Comparison of ENCODE assay signal across 22 cellular contexts in the genomic region with DNA sequence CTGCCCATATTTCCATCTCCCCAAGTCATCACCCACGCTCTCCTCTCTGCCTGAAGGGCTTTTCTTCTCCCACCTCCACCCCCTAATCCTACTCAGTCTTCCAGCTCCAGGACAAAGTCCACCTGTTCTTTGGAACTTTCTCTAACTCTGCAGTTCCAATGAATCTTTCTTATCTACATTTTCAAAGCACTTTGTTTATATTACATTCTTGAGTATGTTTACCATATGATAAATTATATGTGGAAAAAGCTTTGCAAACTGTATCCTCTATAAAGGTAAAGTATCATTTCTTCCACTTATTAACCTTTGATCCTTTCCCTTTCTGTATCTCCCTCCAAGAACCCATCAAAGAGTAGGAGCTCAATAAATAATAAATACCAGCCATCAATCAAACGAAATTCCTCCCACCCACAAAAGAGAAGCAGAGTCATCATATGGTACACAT. TPM values are rescaled to one million over a fixed set of nuclear protein-coding genes. Genes with fewer than 3 reads are reported as not detected.
DNase-seq lines count a peak whose midpoint lies in the region; ATAC-seq and TF ChIP-seq lines count a peak whose summit lies in the region.
"Had no signal": no experiment of that assay in that cellular context is flagged by ENCODE, and none has a peak within 500 bp of the region (broad histone marks: within the 10 kb centered on the region; RNA-seq: fewer than 3 reads in every experiment).

No MANE protein-coding gene starts in this region.

- H3K36me3 Mint-ChIP-seq in CD4-positive, CD25-positive, alpha-beta regulatory T cell: peaks cover 45% of the 10 kb centered on the region
- peaks cover 9% of the 10 kb centered on the region for H3K36me3 Mint-ChIP-seq in chondrocyte (ENCODE audit: low read depth)
- H3K36me3 Mint-ChIP-seq in natural killer cell: peaks cover 9% of the 10 kb centered on the region

- no peaks in the 10 kb centered on the region for H3K9me3 ChIP-seq in CD4-positive, CD25-positive, alpha-beta regulatory T cell (ENCODE audit: control insufficient read depth in 2 of 2, low read length in 2 of 2)
- H3K9me3 ChIP-seq in HEK293 (ENCODE audit: control insufficient read depth, insufficient read depth, low read depth, low read length): no peaks in the 10 kb centered on the region
- H3K9me3 ChIP-seq: BLaER1, MG63, uterus had no signal

- H3K4me1 ChIP-seq in CD4-positive, CD25-positive, alpha-beta regulatory T cell (ENCODE audit: control insufficient read depth, insufficient read depth, low read length, poor library complexity, severe bottlenecking): no peaks in the 10 kb centered on the region
- peaks cover 21% of the 10 kb centered on the region for H3K4me1 ChIP-seq in HEK293 (ENCODE audit: control insufficient read depth, insufficient read depth, low read length)
- H3K4me1 ChIP-seq: BLaER1, uterus had no signal

- intact Hi-C loops in natural killer cell (cut with micrococcal nuclease): no loop called here

- no peak for ATAC-seq in CD4-positive, CD25-positive, alpha-beta regulatory T cell (ENCODE audit: low read depth in 2 of 2)
- ATAC-seq in natural killer cell (no peak), HG03457 (IDR thresholded peaks at IDR 0.05; ENCODE audit: unreplicated experiment) (no peak), HG02678 (IDR thresholded peaks at IDR 0.05; ENCODE audit: unreplicated experiment) (no peak), GM19397 (IDR thresholded peaks at IDR 0.05; ENCODE audit: unreplicated experiment) (no peak)

- no peak for DNase-seq in CD4-positive, CD25-positive, alpha-beta regulatory T cell
- DNase-seq in chondrocyte (ENCODE audit: low spot score): no peak
- DNase-seq in natural killer cell: no peak
- DNase-seq in NCI-H1930 (lab: John Stamatoyannopoulos, UW): no peak
- DNase-seq: activated B cell treated with CpG ODN at 0.5 μM for 24 hours; activated CD4-positive, alpha-beta T cell treated with anti-CD3 and anti-CD28 coated beads, Interleukin-2, amount 50 U/mL, for 48 hours; activated CD8-positive, alpha-beta memory T cell treated with anti-CD3 and anti-CD28 coated beads, Interleukin-2, amount 50 U/mL, for 4 hours; activated gamma-delta T cell treated with Interleukin-2 at 50 U/mL for 16 hours; amygdala; dermis blood vessel endothelial cell; glutamatergic neuron; kidney glomerular epithelial cell; MG63; NCI-H446; nucleus accumbens; OCI-M1; uterus had no signal

- peaks cover 13 to 17% (median 16%) of the 10 kb centered on the region in 4 donors for H3K4me1 Mint-ChIP-seq in CD4-positive, CD25-positive, alpha-beta regulatory T cell
- H3K4me1 Mint-ChIP-seq in chondrocyte (ENCODE audit: low read depth): peaks cover 72% of the 10 kb centered on the region
- peaks cover 22 to 50% of the 10 kb centered on the region in 2 donors for H3K4me1 Mint-ChIP-seq in natural killer cell

- H3K27me3 Mint-ChIP-seq in CD4-positive, CD25-positive, alpha-beta regulatory T cell: no peaks in the 10 kb centered on the region
- H3K27me3 Mint-ChIP-seq in chondrocyte (ENCODE audit: low read depth): no peaks in the 10 kb centered on the region
- H3K27me3 Mint-ChIP-seq in natural killer cell (ENCODE audit: low read depth in 2 of 2): no peaks in the 10 kb centered on the region
- H3K27me3 Mint-ChIP-seq: activated B cell treated with CpG ODN at 0.5 μM for 24 hours had no signal

- POLR2A ChIA-PET in HEK293 (lab: Yijun Ruan, JAX): interaction anchor here (1.8 kb wide), 1 partner anchor 40 kb away, joined by 5 read pairs; a partner anchor contains a TSS

- H3K9me3 Mint-ChIP-seq in CD4-positive, CD25-positive, alpha-beta regulatory T cell: no peaks in the 10 kb centered on the region
- H3K9me3 Mint-ChIP-seq in chondrocyte (ENCODE audit: low read depth) (no peaks in the 10 kb centered on the region), natural killer cell (no peaks in the 10 kb centered on the region)
- H3K9me3 Mint-ChIP-seq: activated B cell treated with CpG ODN at 0.5 μM for 24 hours had no signal

- no peak overlapping the region for H3K4me3 ChIP-seq in CD4-positive, CD25-positive, alpha-beta regulatory T cell (ENCODE audit: low read depth, low read length)
- no peak overlapping the region for H3K4me3 ChIP-seq in HEK293 (ENCODE audit: low read depth, low read length)
- H3K4me3 ChIP-seq: BLaER1, MG63, uterus had no signal

- peak overlapping the region in 2 of 3 donors; percentile 2 to 54 for H3K27ac Mint-ChIP-seq in CD4-positive, CD25-positive, alpha-beta regulatory T cell
- peak overlapping the region; percentile 70 for H3K27ac Mint-ChIP-seq in chondrocyte (ENCODE audit: unreplicated experiment)
- peak overlapping the region; percentile 12 to 35 for H3K27ac Mint-ChIP-seq in natural killer cell
- H3K27ac Mint-ChIP-seq: activated B cell treated with CpG ODN at 0.5 μM for 24 hours had no signal

- no peak overlapping the region for H3K27ac ChIP-seq in CD4-positive, CD25-positive, alpha-beta regulatory T cell (ENCODE audit: insufficient read depth, low read length, poor library complexity, severe bottlenecking)
- no peak overlapping the region for H3K27ac ChIP-seq in HEK293 (ENCODE audit: extremely low read depth, low read depth, low read length)
- H3K27ac ChIP-seq: BLaER1, uterus had no signal

- TF ChIP-seq CTCF in HEK293 (tag by site-specific recombination; IDR thresholded peaks at IDR 0.05) (no peak), chondrocyte (IDR thresholded peaks at IDR 0.05) (no peak), natural killer cell (IDR thresholded peaks at IDR 0.05) (no peak)

- no peaks in the 10 kb centered on the region for H3K27me3 ChIP-seq in CD4-positive, CD25-positive, alpha-beta regulatory T cell (ENCODE audit: control insufficient read depth, insufficient read depth, low read length)
- H3K27me3 ChIP-seq: BLaER1, MG63, uterus had no signal

- CTCF ChIA-PET in HEK293 (lab: Yijun Ruan, JAX): interaction anchor here (0.6 to 1.6 kb wide), 5 partner anchors 8 to 142 kb away, joined by 3 to 4 read pairs (median 3); no protein-coding TSS in a partner anchor

- H3K36me3 ChIP-seq in CD4-positive, CD25-positive, alpha-beta regulatory T cell (ENCODE audit: control insufficient read depth, insufficient read depth, low read length): peaks cover 50% of the 10 kb centered on the region
- peaks cover 3 to 10% of the 10 kb centered on the region in 2 experiments; a peak in 1 of 3 replicates for H3K36me3 ChIP-seq in HEK293 (ENCODE audit: control insufficient read depth in 2 of 2, insufficient read depth in 1 of 2, low read length in 2 of 2)
- H3K36me3 ChIP-seq: uterus had no signal

- H3K4me3 Mint-ChIP-seq in CD4-positive, CD25-positive, alpha-beta regulatory T cell: no peak overlapping the region
- H3K4me3 Mint-ChIP-seq in chondrocyte (ENCODE audit: unreplicated experiment): no peak overlapping the region
- H3K4me3 Mint-ChIP-seq in natural killer cell: no peak overlapping the region
- H3K4me3 Mint-ChIP-seq: activated B cell treated with CpG ODN at 0.5 μM for 24 hours had no signal

TF ChIP-seq in HEK293, 187 proteins besides CTCF, POLR2A, EP300 and RAD21 (continues in another document):
- TF ChIP-seq, protein P1, sequence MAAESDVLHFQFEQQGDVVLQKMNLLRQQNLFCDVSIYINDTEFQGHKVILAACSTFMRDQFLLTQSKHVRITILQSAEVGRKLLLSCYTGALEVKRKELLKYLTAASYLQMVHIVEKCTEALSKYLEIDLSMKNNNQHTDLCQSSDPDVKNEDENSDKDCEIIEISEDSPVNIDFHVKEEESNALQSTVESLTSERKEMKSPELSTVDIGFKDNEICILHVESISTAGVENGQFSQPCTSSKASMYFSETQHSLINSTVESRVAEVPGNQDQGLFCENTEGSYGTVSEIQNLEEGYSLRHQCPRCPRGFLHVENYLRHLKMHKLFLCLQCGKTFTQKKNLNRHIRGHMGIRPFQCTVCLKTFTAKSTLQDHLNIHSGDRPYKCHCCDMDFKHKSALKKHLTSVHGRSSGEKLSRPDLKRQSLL (tag by site-specific recombination; IDR thresholded peaks at IDR 0.05): no peak
- TF ChIP-seq ZNF341 (tag by site-specific recombination; IDR thresholded peaks at IDR 0.05; ENCODE audit: low read depth): peak; percentile 56
- TF ChIP-seq, protein P2, sequence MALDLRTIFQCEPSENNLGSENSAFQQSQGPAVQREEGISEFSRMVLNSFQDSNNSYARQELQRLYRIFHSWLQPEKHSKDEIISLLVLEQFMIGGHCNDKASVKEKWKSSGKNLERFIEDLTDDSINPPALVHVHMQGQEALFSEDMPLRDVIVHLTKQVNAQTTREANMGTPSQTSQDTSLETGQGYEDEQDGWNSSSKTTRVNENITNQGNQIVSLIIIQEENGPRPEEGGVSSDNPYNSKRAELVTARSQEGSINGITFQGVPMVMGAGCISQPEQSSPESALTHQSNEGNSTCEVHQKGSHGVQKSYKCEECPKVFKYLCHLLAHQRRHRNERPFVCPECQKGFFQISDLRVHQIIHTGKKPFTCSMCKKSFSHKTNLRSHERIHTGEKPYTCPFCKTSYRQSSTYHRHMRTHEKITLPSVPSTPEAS (tag by site-specific recombination; IDR thresholded peaks at IDR 0.05): no peak
- no peak for TF ChIP-seq ZNF114 (tag by site-specific recombination; IDR thresholded peaks at IDR 0.05)
- no peak for TF ChIP-seq GLIS2 (tag by site-specific recombination; IDR thresholded peaks at IDR 0.05)
- TF ChIP-seq OVOL3 (tag by site-specific recombination; IDR thresholded peaks at IDR 0.05): peak; percentile 38; the same call in 1 of the 2 replicates
- TF ChIP-seq ZNF560 (tag by site-specific recombination; IDR thresholded peaks at IDR 0.05; ENCODE audit: borderline replicate concordance): no peak
- 0 out of 2 replicates have a peak, but pooled peaks have one; percentile 13 for TF ChIP-seq GFI1B (tag by site-specific recombination; IDR thresholded peaks at IDR 0.05)
- TF ChIP-seq ZNF157 (tag by site-specific recombination; IDR thresholded peaks at IDR 0.05): no peak
- peak; percentile 36; the same call in 1 of the 2 replicates for TF ChIP-seq ZNF76 (tag by site-specific recombination; IDR thresholded peaks at IDR 0.05; ENCODE audit: borderline replicate concordance, low read depth)
- TF ChIP-seq ZNF266 (tag by site-specific recombination; IDR thresholded peaks at IDR 0.05; ENCODE audit: low read depth): no peak

RNA-seq across cellular contexts. Expression of a gene that starts 39.7 kb away (rescaled TPM):
- total RNA-seq in CD4-positive, CD25-positive, alpha-beta regulatory T cell: 40.5 TPM
- polyA plus RNA-seq in CD4-positive, CD25-positive, alpha-beta regulatory T cell: 10 to 100 TPM in 3 of 4 donors, 1 to 10 TPM in 1; 8.9 to 13.8 (median 11.1) TPM
- total RNA-seq in chondrocyte (24.9 to 36.5 TPM (median 27.1 TPM) in 3 replicates), natural killer cell (10 to 100 TPM; 72.4 to 90.1 (median 80.4) TPM)

RNA-seq across cellular contexts. Expression of a gene that starts 39.9 kb away (rescaled TPM):
- 6.8 TPM for total RNA-seq in CD4-positive, CD25-positive, alpha-beta regulatory T cell
- 10 to 100 TPM; 30.7 to 41.6 (median 35.1) TPM for polyA plus RNA-seq in CD4-positive, CD25-positive, alpha-beta regulatory T cell
- total RNA-seq in chondrocyte: 14.0 to 20.4 TPM (median 15.5 TPM) in 3 replicates
- total RNA-seq in natural killer cell: 1 to 10 TPM; 7.2 to 7.6 (median 7.3) TPM
